In genomic region chr7:27636326-27637006, GRCh38 we compare ENCODE assay signal across 13 cellular contexts. TPM values are rescaled to one million over a fixed set of nuclear protein-coding genes. Genes with fewer than 3 reads are reported as not detected.
DNase-seq lines count a peak whose midpoint lies in the region; ATAC-seq and TF ChIP-seq lines count a peak whose summit lies in the region.
"Had no signal": no experiment of that assay in that cellular context is flagged by ENCODE, and none has a peak within 500 bp of the region (broad histone marks: within the 10 kb centered on the region; RNA-seq: fewer than 3 reads in every experiment).

No MANE protein-coding gene starts in this region.

- ATAC-seq in WTC11 (peak; percentile 59), esophagus mucosa (no peak), HG03378 (IDR thresholded peaks at IDR 0.05; ENCODE audit: unreplicated experiment) (no peak), GM19397 (IDR thresholded peaks at IDR 0.05; ENCODE audit: unreplicated experiment) (no peak)
- ATAC-seq: K562 had no signal

- peak; percentile 23 for DNase-seq in EH (ENCODE audit: low read depth)
- DNase-seq in NCI-H128 (lab: John Stamatoyannopoulos, UW; ENCODE audit: unreplicated experiment), result peak; percentile 66
- no peak for DNase-seq in WTC11 (ENCODE audit: low spot score)
- peak; percentile 71 for DNase-seq in myocyte (ENCODE audit: low read depth)
- no peak for DNase-seq in activated CD4-positive, alpha-beta T cell treated with anti-CD3 and anti-CD28 coated beads, Interleukin-2, amount 50 U/mL, for 1 hour
- DNase-seq: CD4-positive, alpha-beta memory T cell; retina; stomach had no signal

- no peaks in the 10 kb centered on the region for H3K27me3 Mint-ChIP-seq in WTC11 (ENCODE audit: low read depth)
- H3K27me3 Mint-ChIP-seq: CD4-positive, alpha-beta memory T cell had no signal

- POLR2A ChIA-PET in WTC11 (lab: Charles Lee), result no interaction called here

- peaks cover 37% of the 10 kb centered on the region for H3K4me1 Mint-ChIP-seq in WTC11

- no peak overlapping the region for H3K4me3 Mint-ChIP-seq in WTC11
- H3K4me3 Mint-ChIP-seq: CD4-positive, alpha-beta memory T cell; T-helper 2 cell treated with Interferon-gamma antibody and Interleukin-4, amounts not matched to agents 5 μg/mL and 100 μg/mL, for 36 hours had no signal

- no peak overlapping the region for H3K27ac Mint-ChIP-seq in WTC11
- H3K27ac Mint-ChIP-seq: T-helper 2 cell treated with Interferon-gamma antibody and Interleukin-4, amounts not matched to agents 5 μg/mL and 100 μg/mL, for 36 hours had no signal

- CTCF ChIA-PET in WTC11 (lab: Charles Lee), result interaction anchor here (0.6 kb wide), 1 partner anchor 348 kb away, joined by 3 read pairs; no protein-coding TSS in a partner anchor

- TF ChIP-seq CTCF in WTC11 (IDR thresholded peaks at IDR 0.05), result no peak

- H3K9me3 Mint-ChIP-seq in WTC11, result peaks cover 4% of the 10 kb centered on the region; the same call in 1 of the 2 replicates
- H3K9me3 Mint-ChIP-seq: T-helper 2 cell treated with Interferon-gamma antibody and Interleukin-4, amounts not matched to agents 5 μg/mL and 100 μg/mL, for 36 hours had no signal

- H3K36me3 Mint-ChIP-seq in WTC11, result peaks cover 10% of the 10 kb centered on the region

TF ChIP-seq in WTC11, 78 proteins besides CTCF, POLR2A, EP300 and RAD21:
- TF ChIP-seq USF2 (CRISPR knock-in tag; IDR thresholded peaks at IDR 0.05), result 0 out of 2 replicates have a peak, but pooled peaks have one; percentile 7
- TF ChIP-seq, protein P1, sequence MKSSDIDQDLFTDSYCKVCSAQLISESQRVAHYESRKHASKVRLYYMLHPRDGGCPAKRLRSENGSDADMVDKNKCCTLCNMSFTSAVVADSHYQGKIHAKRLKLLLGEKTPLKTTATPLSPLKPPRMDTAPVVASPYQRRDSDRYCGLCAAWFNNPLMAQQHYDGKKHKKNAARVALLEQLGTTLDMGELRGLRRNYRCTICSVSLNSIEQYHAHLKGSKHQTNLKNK (CRISPR knock-in tag; IDR thresholded peaks at IDR 0.05), result no peak

RNA-seq across cellular contexts. Expression of gene HIBADH, which starts 26.2 kb away (rescaled TPM):
- 27.9 to 37.7 TPM (median 37.0 TPM) in 3 replicates for total RNA-seq in WTC11 (2021)
- total RNA-seq in myocyte, result 90.2 and 92.0 TPM in 2 replicates
- 74.2 TPM for polyA plus RNA-seq in myocyte (2012)
- 9.8 TPM for total RNA-seq in esophagus mucosa

Comparison
In these comparisons a context has a peak if more than half of its experiments do, and no peak if none do; other contexts are left out.
1. DNase-seq: peak in EH (single experiment), NCI-H128 (single experiment) and myocyte (single experiment); none in WTC11 (single experiment) and activated CD4-positive, alpha-beta T cell treated with anti-CD3 and anti-CD28 coated beads, Interleukin-2, amount 50 U/mL, for 1 hour (single experiment).